1 cellular context compared by ENCODE assay signal in genomic region chr16:86619263-86619935, GRCh38.
TF ChIP-seq lines count a peak whose summit lies in the region.

No MANE protein-coding gene starts in this region.

TF ChIP-seq in GM23338, 12 proteins besides CTCF, POLR2A, EP300 and RAD21 (continued from another document):
- TF ChIP-seq ZNF462 (CRISPR knock-in tag; IDR thresholded peaks at IDR 0.05) (no peak), ZNF331 (CRISPR knock-in tag; IDR thresholded peaks at IDR 0.05; ENCODE audit: low read depth) (no peak), EZH2 (IDR thresholded peaks at IDR 0.05; ENCODE audit: low read depth, unreplicated experiment) (no peak), CREB1 (CRISPR knock-in tag; IDR thresholded peaks at IDR 0.05; ENCODE audit: low read depth) (no peak), JUNB (IDR thresholded peaks at IDR 0.05; ENCODE audit: unreplicated experiment) (no peak), POLR2AphosphoS5 (IDR thresholded peaks at IDR 0.05; ENCODE audit: low read depth) (no peak), REST (IDR thresholded peaks at IDR 0.05; ENCODE audit: unreplicated experiment) (no peak), NANOG (IDR thresholded peaks at IDR 0.05; ENCODE audit: borderline replicate concordance) (no peak), STAT1 (IDR thresholded peaks at IDR 0.05; ENCODE audit: unreplicated experiment) (no peak), ZNF114 (CRISPR knock-in tag; IDR thresholded peaks at IDR 0.05) (no peak), ETS1 (IDR thresholded peaks at IDR 0.05) (no peak)
TF ChIP-seq in GM23338: peak in this region for 0.
